8 cellular contexts compared by ENCODE assay signal in genomic region chr7:30478349-30479228, GRCh38. TPM values are rescaled to one million over a fixed set of nuclear protein-coding genes. Genes with fewer than 3 reads are reported as not detected.
DNase-seq lines count a peak whose midpoint lies in the region; ATAC-seq and TF ChIP-seq lines count a peak whose summit lies in the region.

A gene with protein sequence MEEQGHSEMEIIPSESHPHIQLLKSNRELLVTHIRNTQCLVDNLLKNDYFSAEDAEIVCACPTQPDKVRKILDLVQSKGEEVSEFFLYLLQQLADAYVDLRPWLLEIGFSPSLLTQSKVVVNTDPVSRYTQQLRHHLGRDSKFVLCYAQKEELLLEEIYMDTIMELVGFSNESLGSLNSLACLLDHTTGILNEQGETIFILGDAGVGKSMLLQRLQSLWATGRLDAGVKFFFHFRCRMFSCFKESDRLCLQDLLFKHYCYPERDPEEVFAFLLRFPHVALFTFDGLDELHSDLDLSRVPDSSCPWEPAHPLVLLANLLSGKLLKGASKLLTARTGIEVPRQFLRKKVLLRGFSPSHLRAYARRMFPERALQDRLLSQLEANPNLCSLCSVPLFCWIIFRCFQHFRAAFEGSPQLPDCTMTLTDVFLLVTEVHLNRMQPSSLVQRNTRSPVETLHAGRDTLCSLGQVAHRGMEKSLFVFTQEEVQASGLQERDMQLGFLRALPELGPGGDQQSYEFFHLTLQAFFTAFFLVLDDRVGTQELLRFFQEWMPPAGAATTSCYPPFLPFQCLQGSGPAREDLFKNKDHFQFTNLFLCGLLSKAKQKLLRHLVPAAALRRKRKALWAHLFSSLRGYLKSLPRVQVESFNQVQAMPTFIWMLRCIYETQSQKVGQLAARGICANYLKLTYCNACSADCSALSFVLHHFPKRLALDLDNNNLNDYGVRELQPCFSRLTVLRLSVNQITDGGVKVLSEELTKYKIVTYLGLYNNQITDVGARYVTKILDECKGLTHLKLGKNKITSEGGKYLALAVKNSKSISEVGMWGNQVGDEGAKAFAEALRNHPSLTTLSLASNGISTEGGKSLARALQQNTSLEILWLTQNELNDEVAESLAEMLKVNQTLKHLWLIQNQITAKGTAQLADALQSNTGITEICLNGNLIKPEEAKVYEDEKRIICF (minus strand): TSS chr7:30478784. CDS start chr7:30456921, 21,863 bp downstream.

- peak within 1 kb of the TSS; percentile 96 for H3K4me3 ChIP-seq in CD8-positive, alpha-beta memory T cell (ENCODE audit: low read length)
- peak within 1 kb of the TSS; percentile 67 for H3K4me3 ChIP-seq in OCI-LY1 (ENCODE audit: low read depth, low read length, poor library complexity, severe bottlenecking)

- H3K36me3 Mint-ChIP-seq in CD8-positive, alpha-beta memory T cell, result peaks cover 0 to 12% (median 0%) of the 10 kb centered on the region in 3 donors

- H3K27ac ChIP-seq in CD8-positive, alpha-beta memory T cell (ENCODE audit: low read depth, low read length), result peak within 1 kb of the TSS; percentile 63
- H3K27ac ChIP-seq in OCI-LY1 (ENCODE audit: low read depth, low read length, poor library complexity, severe bottlenecking) (no peak within 1 kb of the TSS), epithelial cell of prostate (peak within 1 kb of the TSS; percentile 78)

- H3F3A ChIP-seq in OCI-LY1 (ENCODE audit: insufficient read depth, low read length), result no peaks in the 10 kb centered on the region

- CTCF ChIA-PET in CD8-positive, alpha-beta memory T cell (lab: Charles Lee), result interaction anchor here (0.7 to 1.3 kb wide), 3 partner anchors 10 to 73 kb away, joined by 3 read pairs; no protein-coding TSS in a partner anchor

- no peaks in the 10 kb centered on the region for H3K9me3 Mint-ChIP-seq in CD8-positive, alpha-beta memory T cell

- DNase-seq in CD8-positive, alpha-beta memory T cell, result peak; percentile 49 to 71 (median 62)
- peak; percentile 41 for DNase-seq in activated T-cell treated with anti-CD3 and anti-CD28 coated beads for 4 hours
- no peak for DNase-seq in epithelial cell of prostate (ENCODE audit: low read depth, low spot score)
- DNase-seq in mucosa of gallbladder (ENCODE audit: low spot score), result peak; percentile 63
- peak; percentile 55 for DNase-seq in stimulated activated CD8-positive, alpha-beta memory T cell treated with anti-CD3 and anti-CD28 coated beads, Interleukin-4, amount 100 ng/mL, for 24 hours (ENCODE audit: low read depth)

- peak within 1 kb of the TSS; percentile 73 for H3K4me2 ChIP-seq in OCI-LY1 (ENCODE audit: low read length)

- TF ChIP-seq CTCF in OCI-LY1 (IDR thresholded peaks at IDR 0.05; ENCODE audit: low read length), result no peak

- no peaks in the 10 kb centered on the region for H3K36me3 ChIP-seq in CD8-positive, alpha-beta memory T cell (ENCODE audit: insufficient read depth, low read length)
- H3K36me3 ChIP-seq in OCI-LY1 (ENCODE audit: insufficient read depth, low read length), result no peaks in the 10 kb centered on the region; the same call in 1 of the 2 replicates

- H4K20me1 ChIP-seq in OCI-LY1 (ENCODE audit: insufficient read depth, low read length), result no peaks in the 10 kb centered on the region

- peak within 1 kb of the TSS in 7 of 8 donors; percentile 81 to 98 (median 92) for H3K27ac Mint-ChIP-seq in CD8-positive, alpha-beta memory T cell

- no peaks in the 10 kb centered on the region for H3K79me2 ChIP-seq in OCI-LY1 (ENCODE audit: insufficient read depth, low read length)

- POLR2A ChIA-PET in CD8-positive, alpha-beta memory T cell (lab: Charles Lee), result interaction anchor here (1.0 to 2.0 kb wide), 3 partner anchors 19 to 156 kb away, joined by 3 to 4 read pairs (median 3); partner anchors contain the start of gene GARS1

- no peaks in the 10 kb centered on the region for H3K27me3 ChIP-seq in CD8-positive, alpha-beta memory T cell (ENCODE audit: insufficient read depth, low read length, poor library complexity, severe bottlenecking)
- no peaks in the 10 kb centered on the region for H3K27me3 ChIP-seq in OCI-LY1 (ENCODE audit: insufficient read depth, low read length)

- peak within 1 kb of the TSS in 5 of 7 donors; percentile 92 to 98 (median 95) for H3K4me3 Mint-ChIP-seq in CD8-positive, alpha-beta memory T cell

- peak within 1 kb of the TSS; percentile 66 for H3K9ac ChIP-seq in OCI-LY1 (ENCODE audit: low read length)

- H2AFZ ChIP-seq in OCI-LY1 (ENCODE audit: low read length), result peak within 1 kb of the TSS; percentile 9; the same call in 1 of the 2 replicates

- peaks cover 44 to 58% (median 48%) of the 10 kb centered on the region in 3 donors for H3K4me1 Mint-ChIP-seq in CD8-positive, alpha-beta memory T cell

- H3K27me3 Mint-ChIP-seq in CD8-positive, alpha-beta memory T cell, result no peaks in the 10 kb centered on the region

- no peaks in the 10 kb centered on the region for H3K9me2 ChIP-seq in OCI-LY1 (ENCODE audit: low read depth, low read length)

- peak; percentile 89 for ATAC-seq in GM19438 (IDR thresholded peaks at IDR 0.05; ENCODE audit: low read depth, unreplicated experiment)
- ATAC-seq in HG03571 (IDR thresholded peaks at IDR 0.05; ENCODE audit: unreplicated experiment), result peak; percentile 89

- H3K9me3 ChIP-seq in CD8-positive, alpha-beta memory T cell (ENCODE audit: low read length), result no peaks in the 10 kb centered on the region
- no peaks in the 10 kb centered on the region for H3K9me3 ChIP-seq in OCI-LY1 (ENCODE audit: low read length)

- H3K4me1 ChIP-seq in CD8-positive, alpha-beta memory T cell (ENCODE audit: insufficient read depth, low read length), result peaks cover 30% of the 10 kb centered on the region
- H3K4me1 ChIP-seq in OCI-LY1 (ENCODE audit: insufficient read depth, low read length, severe bottlenecking), result peaks cover 28% of the 10 kb centered on the region

RNA-seq across cellular contexts. Expression of the gene that starts here (rescaled TPM):
- 1 to 10 TPM; 8.4 to 8.8 TPM for total RNA-seq in CD8-positive, alpha-beta memory T cell
- 8.8 TPM for polyA plus RNA-seq in CD8-positive, alpha-beta memory T cell
- total RNA-seq in mucosa of gallbladder, result 12.7 TPM
